In genomic region chr1:12071892-12072291, GRCh38 we compare ENCODE assay signal across 21 cellular contexts. TPM values are rescaled to one million over a fixed set of nuclear protein-coding genes. Genes with fewer than 3 reads are reported as not detected.
DNase-seq lines count a peak whose midpoint lies in the region; ATAC-seq, FAIRE-seq and TF ChIP-seq lines count a peak whose summit lies in the region.
"Had no signal": no experiment of that assay in that cellular context is flagged by ENCODE, and none has a peak within 500 bp of the region (broad histone marks: within the 10 kb centered on the region; RNA-seq: fewer than 3 reads in every experiment).

No MANE protein-coding gene starts in this region.

- POLR2A ChIA-PET in HepG2 (lab: Yijun Ruan, JAX) (no interaction called here), OCI-LY7 (lab: Charles Lee) (interaction anchor here (0.8 to 1.5 kb wide), 2 partner anchors 8 to 21 kb away, joined by 3 to 4 read pairs; no protein-coding TSS in a partner anchor), GM12878 (lab: Charles Lee) (interaction anchor here (1.8 to 2.7 kb wide), 6 partner anchors 8 to 32 kb away, joined by 4 to 17 read pairs (median 11); no protein-coding TSS in a partner anchor)

- TF ChIP-seq CTCF in HepG2 (CRISPR knock-in tag; IDR thresholded peaks at IDR 0.05) (no peak), right lobe of liver (IDR thresholded peaks at IDR 0.05) (no peak), OCI-LY7 (conservative IDR thresholded peaks at IDR 0.05; ENCODE audit: low read length) (peak; percentile 21; the same call in 1 of the 2 replicates), GM12878 (IDR thresholded peaks at IDR 0.05 in 2 of 3, conservative IDR thresholded peaks at IDR 0.05 in 1 of 3; ENCODE audit: control insufficient read depth in 2 of 3, extremely low read depth in 1 of 3, insufficient read depth in 1 of 3, low read depth in 3 of 3, low read length in 3 of 3) (no peak), body of pancreas (IDR thresholded peaks at IDR 0.05) (no peak)

- FAIRE-seq in HepG2 (lab: Jason Lieb, UNC), result no peak
- FAIRE-seq in GM12878 (lab: Jason Lieb, UNC), result no peak
- FAIRE-seq: A549, G401.6, GM18507 had no signal

- peaks cover 6 to 36% of the 10 kb centered on the region in 2 experiments for H3K27me3 ChIP-seq in HepG2 (ENCODE audit: control insufficient read depth in 1 of 2, insufficient read depth in 2 of 2, low read length in 2 of 2)
- no peaks in the 10 kb centered on the region for H3K27me3 ChIP-seq in right lobe of liver
- no peaks in the 10 kb centered on the region for H3K27me3 ChIP-seq in GM12878 (replicated peaks in 1 of 2; ENCODE audit: control insufficient read depth in 2 of 2, insufficient read depth in 2 of 2, low read length in 1 of 2)
- peaks cover 0 to 2% of the 10 kb centered on the region in 2 donors for H3K27me3 ChIP-seq in body of pancreas

- H3K27ac ChIP-seq in HepG2 (ENCODE audit: extremely low read length, insufficient read depth, low read length), result no peak overlapping the region
- H3K27ac ChIP-seq in right lobe of liver, result no peak overlapping the region
- H3K27ac ChIP-seq in OCI-LY7 (ENCODE audit: low read depth, low read length, poor library complexity, severe bottlenecking), result no peak overlapping the region
- H3K27ac ChIP-seq in GM12878 (ENCODE audit: control insufficient read depth, insufficient read depth), result 0 out of 2 replicates have a peak overlapping the region, but pooled peaks have one; percentile 28
- H3K27ac ChIP-seq in body of pancreas, result no peak overlapping the region
- H3K27ac ChIP-seq: A549 had no signal

- H3K9me2 ChIP-seq in OCI-LY7 (ENCODE audit: insufficient read depth, low read length), result no peaks in the 10 kb centered on the region

- H3K4me3 ChIP-seq in HepG2 (replicated peaks in 1 of 3; ENCODE audit: insufficient read depth in 1 of 3, low read depth in 2 of 3, low read length in 3 of 3) (no peak overlapping the region), right lobe of liver (no peak overlapping the region), OCI-LY7 (ENCODE audit: low read depth, low read length, poor library complexity, severe bottlenecking) (no peak overlapping the region), GM12878 (no peak overlapping the region), body of pancreas (no peak overlapping the region)
- H3K4me3 ChIP-seq: A549, GM23338 had no signal

- no peak overlapping the region for H2AFZ ChIP-seq in HepG2 (ENCODE audit: low read length)
- no peak overlapping the region for H2AFZ ChIP-seq in OCI-LY7 (ENCODE audit: low read length)
- H2AFZ ChIP-seq in GM12878 (ENCODE audit: control insufficient read depth, low read depth, low read length), result no peak overlapping the region
- H2AFZ ChIP-seq: GM23338 had no signal

- in situ Hi-C loops in HepG2 (cut with HindIII; ENCODE audit: extremely low pct_ligation_motif_present, low pct_unique_long_range_greater_than_20kb) (no loop called here), GM12878 (cut with MboI) (loop anchor here (25.0 kb wide), 1 partner anchor 1640 kb away; the partner anchor contains the start of gene PRDM2)

- no peak for ATAC-seq in HepG2
- no peak for ATAC-seq in right lobe of liver
- no peak for ATAC-seq in GM12878
- ATAC-seq in body of pancreas, result no peak
- ATAC-seq: A549; CD8-positive, alpha-beta T cell; GM23338; HCT116 had no signal

- no peak for TF ChIP-seq EP300 in HepG2 (IDR thresholded peaks at IDR 0.05; ENCODE audit: low read depth in 2 of 2, low read length in 2 of 2)
- no peak for TF ChIP-seq EP300 in HepG2 (CRISPR knock-in tag; IDR thresholded peaks at IDR 0.05; ENCODE audit: borderline replicate concordance)
- no peak for TF ChIP-seq EP300 in GM12878 (IDR thresholded peaks at IDR 0.05; ENCODE audit: borderline replicate concordance in 1 of 2, control insufficient read depth in 1 of 2, low read depth in 2 of 2, low read length in 2 of 2)

- WGBS in HepG2 (ENCODE audit: low lambda C conversion rate), result 30% methylated on average over 3 of the region's 3 CpGs
- 56% methylated on average over 3 of the region's 3 CpGs for WGBS in right lobe of liver (ENCODE audit: insufficient coverage, low coverage, low lambda C conversion rate, missing lambda C conversion rate)
- WGBS in GM12878 (ENCODE audit: insufficient coverage, insufficient replicate concordance, low lambda C conversion rate, missing lambda C conversion rate), result 28% methylated on average over 3 of the region's 3 CpGs
- 65 to 70% methylated on average over 3 of the region's 3 CpGs for WGBS in body of pancreas, 2 donors

- TF ChIP-seq RAD21 in HepG2 (CRISPR knock-in tag; IDR thresholded peaks at IDR 0.05) (no peak), GM12878 (IDR thresholded peaks at IDR 0.05; ENCODE audit: insufficient read depth, low read depth, low read length) (no peak)

- H4K20me1 ChIP-seq in HepG2 (ENCODE audit: insufficient read depth, low read length) (no peaks in the 10 kb centered on the region), OCI-LY7 (ENCODE audit: insufficient read depth, low read length) (no peaks in the 10 kb centered on the region), GM12878 (ENCODE audit: control insufficient read depth, insufficient read depth) (no peaks in the 10 kb centered on the region)

- H3K79me2 ChIP-seq in HepG2 (ENCODE audit: insufficient read depth, low read length) (no peaks in the 10 kb centered on the region), OCI-LY7 (ENCODE audit: insufficient read depth, low read depth, low read length) (no peaks in the 10 kb centered on the region), GM12878 (ENCODE audit: control insufficient read depth, insufficient read depth, low read length) (peaks cover 89% of the 10 kb centered on the region)

- no peak overlapping the region for H3K4me2 ChIP-seq in HepG2 (ENCODE audit: low read depth, low read length)
- H3K4me2 ChIP-seq in OCI-LY7 (ENCODE audit: low read length), result no peak overlapping the region
- H3K4me2 ChIP-seq in GM12878 (ENCODE audit: control insufficient read depth, insufficient read depth), result no peak overlapping the region
- H3K4me2 ChIP-seq: A549, GM23338 had no signal

- CTCF ChIA-PET in HepG2 (lab: Yijun Ruan, JAX; ENCODE audit: low intra/inter-chr PET ratio, low total read pairs), result no interaction called here
- CTCF ChIA-PET in OCI-LY7 (lab: Charles Lee; ENCODE audit: unreplicated experiment), result no interaction called here
- CTCF ChIA-PET in GM12878 (lab: Yijun Ruan, JAX), result interaction anchor here (0.7 to 2.0 kb wide), 5 partner anchors 7 to 33 kb away, joined by 3 to 21 read pairs (median 10); no protein-coding TSS in a partner anchor

- H3K9ac ChIP-seq in HepG2 (ENCODE audit: insufficient read depth, low read depth, low read length), result no peak overlapping the region
- peak overlapping the region; percentile 8; the same call in 1 of the 2 replicates for H3K9ac ChIP-seq in GM12878 (ENCODE audit: control insufficient read depth, insufficient read depth, low read length)

- SMC1A ChIA-PET in GM12878 (lab: Charles Lee; ENCODE audit: uncharacterized antibody, unreplicated experiment), result interaction anchor here (8.2 to 10.5 kb wide), 2 partner anchors 8 to 21 kb away, joined by 106 to 209 read pairs; no protein-coding TSS in a partner anchor

- intact Hi-C loops in HepG2 (cut with micrococcal nuclease; ENCODE audit: unreplicated experiment), result no loop called here
- intact Hi-C loops in right lobe of liver (cut with DNase I), result no loop called here
- intact Hi-C loops in OCI-LY7 (cut with micrococcal nuclease; ENCODE audit: unreplicated experiment), result no loop called here
- intact Hi-C loops in GM12878 (cut with micrococcal nuclease; ENCODE audit: unreplicated experiment), result no loop called here
- intact Hi-C loops in body of pancreas (cut with DNase I), result no loop called here

- H3K36me3 ChIP-seq in HepG2 (replicated peaks in 1 of 2; ENCODE audit: control insufficient read depth in 1 of 2, insufficient read depth in 2 of 2, low read length in 2 of 2) (no peaks in the 10 kb centered on the region), right lobe of liver (no peaks in the 10 kb centered on the region), OCI-LY7 (ENCODE audit: insufficient read depth, low read length) (no peaks in the 10 kb centered on the region), GM12878 (ENCODE audit: control insufficient read depth in 2 of 2, insufficient read depth in 2 of 2, low read length in 1 of 2) (peaks cover 9 to 19% of the 10 kb centered on the region in 2 experiments; a peak in 3 of 4 replicates), body of pancreas (replicated peaks in 1 of 2; ENCODE audit: insufficient read depth in 1 of 2, low read depth in 2 of 2) (no peaks in the 10 kb centered on the region)

- DNase-seq in HepG2 (ENCODE audit: low spot score) (no peak), right lobe of liver (no peak), OCI-LY7 (ENCODE audit: low spot score) (no peak), GM12878 (ENCODE audit: low read depth, low spot score) (no peak), body of pancreas (no peak), NCI-H2171 treated with DMSO at 0.1 percent for 48 hours (lab: John Stamatoyannopoulos, UW) (no peak), NCI-H2029 treated with DMSO at 0.1 percent for 48 hours (lab: John Stamatoyannopoulos, UW) (no peak)
- DNase-seq: 8988T; ACHN; C1 segment of cervical spinal cord; Caco-2; CD8-positive, alpha-beta T cell; DMS153; DND-41; H9 had no signal

- BruUV-seq in HepG2 (replicated peaks; lab: Mats Ljungman, UMichigan) (no TSS peak), OCI-LY7 (replicated peaks; lab: Mats Ljungman, UMichigan) (no TSS peak), GM12878 (replicated peaks; lab: Mats Ljungman, UMichigan) (no TSS peak)

- RAD21 ChIA-PET in GM12878 (lab: Charles Lee; ENCODE audit: unreplicated experiment), result interaction anchor here (0.7 to 9.5 kb wide), 4 partner anchors 7 to 77 kb away, joined by 3 to 120 read pairs (median 13); no protein-coding TSS in a partner anchor

- H3K4me1 ChIP-seq in HepG2 (ENCODE audit: insufficient read depth, low read length), result no peaks in the 10 kb centered on the region
- no peaks in the 10 kb centered on the region for H3K4me1 ChIP-seq in right lobe of liver
- H3K4me1 ChIP-seq in OCI-LY7 (ENCODE audit: insufficient read depth, low read length, poor library complexity, severe bottlenecking), result peaks cover 7% of the 10 kb centered on the region
- peaks cover 58% of the 10 kb centered on the region for H3K4me1 ChIP-seq in GM12878 (ENCODE audit: control insufficient read depth, insufficient read depth, low read length)
- no peaks in the 10 kb centered on the region for H3K4me1 ChIP-seq in body of pancreas
- H3K4me1 ChIP-seq: A549 had no signal

- no peaks in the 10 kb centered on the region for H3K9me3 ChIP-seq in HepG2 (ENCODE audit: low read length)
- H3K9me3 ChIP-seq in right lobe of liver, result no peaks in the 10 kb centered on the region
- H3K9me3 ChIP-seq in OCI-LY7 (ENCODE audit: low read length), result no peaks in the 10 kb centered on the region
- H3K9me3 ChIP-seq in GM12878 (replicated peaks; ENCODE audit: control insufficient read depth, insufficient read depth, low read length), result peaks cover 2% of the 10 kb centered on the region; the same call in 2 of the 3 replicates
- no peaks in the 10 kb centered on the region for H3K9me3 ChIP-seq in body of pancreas
- H3K9me3 ChIP-seq: A549, Caco-2 had no signal

- TF ChIP-seq POLR2A in HepG2 (IDR thresholded peaks at IDR 0.05; ENCODE audit: insufficient read depth in 1 of 2, low read depth in 2 of 2, low read length in 2 of 2) (no peak), right lobe of liver (IDR thresholded peaks at IDR 0.05) (no peak), GM12878 (IDR thresholded peaks at IDR 0.05; ENCODE audit: low read depth, low read length) (no peak), body of pancreas (IDR thresholded peaks at IDR 0.05) (no peak)

RNA-seq across cellular contexts. Expression of gene TNFRSF8, which starts 8.8 kb away (rescaled TPM):
- total RNA-seq in HepG2 (2016; rRNA removed; fragmentation: Illumina TruSeq; extraction: Trizol), result not detected in 2 replicates
- total RNA-seq in HepG2 (2016; cell fraction: cytosol; rRNA removed; fragmentation: Illumina TruSeq; extraction: Trizol; ENCODE audit: low read depth), result not detected in 2 replicates
- not detected in 2 replicates for total RNA-seq in HepG2 (2016; cell fraction: insoluble cytoplasmic fraction; rRNA removed; fragmentation: Illumina TruSeq; extraction: Trizol)
- not detected in 2 replicates for total RNA-seq in HepG2 (2016; cell fraction: membrane; rRNA removed; fragmentation: Illumina TruSeq; extraction: Trizol)
- total RNA-seq in HepG2 (2016; cell fraction: nucleus; rRNA removed; fragmentation: Illumina TruSeq; extraction: Trizol), result not detected in 2 replicates
- not detected in 2 replicates for polyA plus RNA-seq in HepG2 (2011; rRNA removed)
- polyA plus RNA-seq in HepG2 (2011; cell fraction: cytosol; rRNA removed), result not detected in 2 replicates
- not detected in 2 replicates for polyA plus RNA-seq in HepG2 (2011; cell fraction: nucleus; rRNA removed)
- not detected in 2 replicates for polyA plus RNA-seq in HepG2 (2012)
- not detected in 2 replicates for polyA plus RNA-seq in HepG2 (2016; cell fraction: cytosol; fragmentation: Illumina TruSeq; extraction: Trizol; ENCODE audit: low read depth)
- not detected in 2 replicates for polyA plus RNA-seq in HepG2 (2016; cell fraction: insoluble cytoplasmic fraction; fragmentation: Illumina TruSeq; extraction: Trizol; ENCODE audit: low read depth)
- polyA plus RNA-seq in HepG2 (2016; cell fraction: membrane; fragmentation: Illumina TruSeq; extraction: Trizol; ENCODE audit: low read depth), result not detected in 2 replicates
- not detected in 2 replicates for polyA plus RNA-seq in HepG2 (2016; cell fraction: nucleus; fragmentation: Illumina TruSeq; extraction: Trizol; ENCODE audit: insufficient read depth, low read depth)
- 0.30 TPM in 1 of 2 replicates, not detected in the other for polyA minus RNA-seq in HepG2 (2011; rRNA and poly(A)+ RNA removed; ENCODE audit: low replicate concordance)
- not detected in 2 replicates for polyA minus RNA-seq in HepG2 (2011; cell fraction: cytosol; rRNA and poly(A)+ RNA removed)
- polyA minus RNA-seq in HepG2 (2011; cell fraction: nucleus; rRNA and poly(A)+ RNA removed), result not detected in 2 replicates
- total RNA-seq in right lobe of liver, result under 1 TPM in 5 of 6 experiments, not detected in 1; 0.12 to 0.29 (median 0.19) TPM
- not detected in 2 replicates for total RNA-seq in OCI-LY7 (2014; rRNA removed; shearing (Covaris generic))
- total RNA-seq in OCI-LY7 (2022), result 0.09 and 0.29 TPM in 2 replicates
- 152 and 169 TPM in 2 replicates for total RNA-seq in GM12878 (2013; cell fraction: nucleolus; rRNA removed)
- total RNA-seq in GM12878 (2014; rRNA removed), result 59.6 and 71.1 TPM in 2 replicates
- total RNA-seq in GM12878 (2014; rRNA removed; fragmentation: Illumina TruSeq; extraction: Trizol), result 32.8 and 40.6 TPM in 2 replicates
- 114 and 115 TPM in 2 replicates for total RNA-seq in GM12878 (2021)
- 15.7 TPM for polyA plus RNA-seq in GM12878 (2011; ENCODE audit: low read depth)
- polyA plus RNA-seq in GM12878 (2011; rRNA removed), result 18.2 and 40.5 TPM in 2 replicates
- polyA plus RNA-seq in GM12878 (2011; cell fraction: cytosol; rRNA removed), result 58.2 and 63.2 TPM in 2 replicates
- 60.0 and 69.8 TPM in 2 replicates for polyA plus RNA-seq in GM12878 (2011; cell fraction: nucleus; rRNA removed)
- polyA plus RNA-seq in GM12878 (2012), result 37.2 and 56.8 TPM in 2 replicates
- polyA plus RNA-seq in GM12878 (2014; fragmentation: Illumina TruSeq; extraction: Trizol), result 12.4 and 49.6 TPM in 2 replicates
- 10 to 100 TPM in 1 of 2 experiments, 1 to 10 TPM in 1; 9.8 to 32.0 TPM for polyA plus RNA-seq in GM12878 (2014; fragmentation: Nextera tagmentation; extraction: Ambion mirVana)
- polyA plus RNA-seq in GM12878 (2014; rRNA removed), result 68.0 and 85.0 TPM in 2 replicates
- polyA plus RNA-seq in GM12878 (2016; fragmentation: Nextera tagmentation; extraction: Ambion mirVana), result 10 to 100 TPM; 69.7 to 71.9 TPM
- 33.1 and 63.8 TPM in 2 replicates for polyA minus RNA-seq in GM12878 (2011; rRNA and poly(A)+ RNA removed)
- 32.3 and 32.7 TPM in 2 replicates for polyA minus RNA-seq in GM12878 (2011; cell fraction: cytosol; rRNA and poly(A)+ RNA removed)
- 25.4 and 41.4 TPM in 2 replicates for polyA minus RNA-seq in GM12878 (2011; cell fraction: nucleus; rRNA and poly(A)+ RNA removed)
- not detected for total RNA-seq in body of pancreas
- total RNA-seq: Caco-2; CD8-positive, alpha-beta T cell had no signal
- polyA plus RNA-seq: BJ had no signal

RNA-seq across cellular contexts. Expression of gene MIIP, which starts 52.6 kb away (rescaled TPM):
- 23.6 and 35.2 TPM in 2 replicates for total RNA-seq in HepG2 (2016; rRNA removed; fragmentation: Illumina TruSeq; extraction: Trizol)
- total RNA-seq in HepG2 (2016; cell fraction: cytosol; rRNA removed; fragmentation: Illumina TruSeq; extraction: Trizol; ENCODE audit: low read depth), result 52.3 and 57.6 TPM in 2 replicates
- 21.8 and 38.2 TPM in 2 replicates for total RNA-seq in HepG2 (2016; cell fraction: insoluble cytoplasmic fraction; rRNA removed; fragmentation: Illumina TruSeq; extraction: Trizol)
- total RNA-seq in HepG2 (2016; cell fraction: membrane; rRNA removed; fragmentation: Illumina TruSeq; extraction: Trizol), result 42.3 and 49.9 TPM in 2 replicates
- 27.2 and 31.9 TPM in 2 replicates for total RNA-seq in HepG2 (2016; cell fraction: nucleus; rRNA removed; fragmentation: Illumina TruSeq; extraction: Trizol)
- 23.0 and 31.1 TPM in 2 replicates for polyA plus RNA-seq in HepG2 (2011; rRNA removed)
- 11.2 and 20.9 TPM in 2 replicates for polyA plus RNA-seq in HepG2 (2011; cell fraction: cytosol; rRNA removed)
- polyA plus RNA-seq in HepG2 (2011; cell fraction: nucleus; rRNA removed), result 166 and 217 TPM in 2 replicates
- 9.1 and 20.3 TPM in 2 replicates for polyA plus RNA-seq in HepG2 (2012)
- 34.0 and 38.2 TPM in 2 replicates for polyA plus RNA-seq in HepG2 (2016; cell fraction: cytosol; fragmentation: Illumina TruSeq; extraction: Trizol; ENCODE audit: low read depth)
- polyA plus RNA-seq in HepG2 (2016; cell fraction: insoluble cytoplasmic fraction; fragmentation: Illumina TruSeq; extraction: Trizol; ENCODE audit: low read depth), result 17.3 and 17.8 TPM in 2 replicates
- 27.7 and 34.3 TPM in 2 replicates for polyA plus RNA-seq in HepG2 (2016; cell fraction: membrane; fragmentation: Illumina TruSeq; extraction: Trizol; ENCODE audit: low read depth)
- 63.8 and 70.7 TPM in 2 replicates for polyA plus RNA-seq in HepG2 (2016; cell fraction: nucleus; fragmentation: Illumina TruSeq; extraction: Trizol; ENCODE audit: insufficient read depth, low read depth)
- polyA minus RNA-seq in HepG2 (2011; rRNA and poly(A)+ RNA removed; ENCODE audit: low replicate concordance), result 17.1 and 28.4 TPM in 2 replicates
- 6.1 and 8.6 TPM in 2 replicates for polyA minus RNA-seq in HepG2 (2011; cell fraction: cytosol; rRNA and poly(A)+ RNA removed)
- 11.1 and 14.7 TPM in 2 replicates for polyA minus RNA-seq in HepG2 (2011; cell fraction: nucleus; rRNA and poly(A)+ RNA removed)
- 10 to 100 TPM in 5 of 6 experiments, 1 to 10 TPM in 1; 7.6 to 19.7 (median 12.1) TPM for total RNA-seq in right lobe of liver
- 75.2 and 102 TPM in 2 replicates for total RNA-seq in OCI-LY7 (2014; rRNA removed; shearing (Covaris generic))
- 48.5 and 57.9 TPM in 2 replicates for total RNA-seq in OCI-LY7 (2022)
- total RNA-seq in GM12878 (2013; cell fraction: nucleolus; rRNA removed), result 69.0 and 77.4 TPM in 2 replicates
- total RNA-seq in GM12878 (2014; rRNA removed), result 68.8 and 71.3 TPM in 2 replicates
- 16.6 and 17.1 TPM in 2 replicates for total RNA-seq in GM12878 (2014; rRNA removed; fragmentation: Illumina TruSeq; extraction: Trizol)
- total RNA-seq in GM12878 (2021), result 56.2 and 57.2 TPM in 2 replicates
- polyA plus RNA-seq in GM12878 (2011; ENCODE audit: low read depth), result 12.2 TPM
- 8.8 and 21.5 TPM in 2 replicates for polyA plus RNA-seq in GM12878 (2011; rRNA removed)
- polyA plus RNA-seq in GM12878 (2011; cell fraction: cytosol; rRNA removed), result 30.0 and 54.7 TPM in 2 replicates
- polyA plus RNA-seq in GM12878 (2011; cell fraction: nucleus; rRNA removed), result 275 and 289 TPM in 2 replicates
- polyA plus RNA-seq in GM12878 (2012), result 37.9 and 40.1 TPM in 2 replicates
- polyA plus RNA-seq in GM12878 (2014; fragmentation: Illumina TruSeq; extraction: Trizol), result 5.4 and 11.6 TPM in 2 replicates
- 1 to 10 TPM in 1 of 2 experiments, under 1 TPM in 1; 0.84 to 5.1 TPM for polyA plus RNA-seq in GM12878 (2014; fragmentation: Nextera tagmentation; extraction: Ambion mirVana)
- polyA plus RNA-seq in GM12878 (2014; rRNA removed), result 65.2 and 70.6 TPM in 2 replicates
- 10 to 100 TPM; 82.3 to 95.7 TPM for polyA plus RNA-seq in GM12878 (2016; fragmentation: Nextera tagmentation; extraction: Ambion mirVana)
- polyA minus RNA-seq in GM12878 (2011; rRNA and poly(A)+ RNA removed), result 13.8 and 33.1 TPM in 2 replicates
- polyA minus RNA-seq in GM12878 (2011; cell fraction: cytosol; rRNA and poly(A)+ RNA removed), result 16.1 and 21.0 TPM in 2 replicates
- polyA minus RNA-seq in GM12878 (2011; cell fraction: nucleus; rRNA and poly(A)+ RNA removed), result 22.2 and 38.7 TPM in 2 replicates
- 10 to 100 TPM; 23.7 to 25.9 TPM for total RNA-seq in body of pancreas

Comparison
In these comparisons a context has a peak if more than half of its experiments do, and no peak if none do; other contexts are left out.
1. RNA of gene TNFRSF8, which starts 8.8 kb away (total RNA-seq): 32.8 to 169 TPM in GM12878; 0.09 to 0.29 TPM in OCI-LY7, 0.12 to 0.29 TPM in right lobe of liver, not detected in HepG2 and not detected in body of pancreas; every median in the first group is over 10 times any median in the second.